Comparison of ENCODE assay signal across 1 cellular context in genomic region chr9:84140535-84141101, GRCh38.
TF ChIP-seq lines count a peak whose summit lies in the region.

No MANE protein-coding gene starts in this region.

TF ChIP-seq in H1, 55 proteins besides CTCF, POLR2A, EP300 and RAD21 (continued from another document):
- TF ChIP-seq ATF3 (IDR thresholded peaks at IDR 0.05; ENCODE audit: insufficient read depth, low read depth, low read length) (no peak), CEBPB (IDR thresholded peaks at IDR 0.05; ENCODE audit: low read depth, low read length) (no peak), JUN (IDR thresholded peaks at IDR 0.05; ENCODE audit: low read depth, low read length) (no peak), RNF2 (IDR thresholded peaks at IDR 0.05; ENCODE audit: borderline replicate concordance, low read depth, low read length, missing control alignments, poor library complexity, severe bottlenecking) (peak; percentile 73), POLR2AphosphoS5 (IDR thresholded peaks at IDR 0.05; ENCODE audit: low read depth, low read length) (peak; percentile 30; the same call in 1 of the 2 replicates), EZH2 (IDR thresholded peaks at IDR 0.05; ENCODE audit: low read depth, low read length, severe bottlenecking) (peak; percentile 77), CREB1 (IDR thresholded peaks at IDR 0.05) (no peak), ZNF274 (IDR thresholded peaks at IDR 0.05; ENCODE audit: borderline replicate concordance, extremely low read depth, low read length) (no peak), POU5F1 (IDR thresholded peaks at IDR 0.05; ENCODE audit: low read depth, low read length) (no peak), GTF2F1 (IDR thresholded peaks at IDR 0.05; ENCODE audit: borderline replicate concordance, low read depth, low read length) (no peak), CTBP2 (IDR thresholded peaks at IDR 0.05; ENCODE audit: borderline replicate concordance, insufficient read depth, insufficient read length, low read length) (peak; percentile 30), RFX5 (IDR thresholded peaks at IDR 0.05; ENCODE audit: borderline replicate concordance, low read depth, low read length) (no peak), BACH1 (IDR thresholded peaks at IDR 0.05; ENCODE audit: low read length) (no peak), MAFK (IDR thresholded peaks at IDR 0.05; ENCODE audit: low read depth, low read length) (no peak), TAF1 (IDR thresholded peaks at IDR 0.05; ENCODE audit: low read depth, low read length) (0 out of 2 replicates have a peak, but pooled peaks have one; percentile 49), KDM4A (IDR thresholded peaks at IDR 0.05; ENCODE audit: low read depth, low read length, severe bottlenecking) (peak; percentile 25), HDAC6 (IDR thresholded peaks at IDR 0.05; ENCODE audit: low read depth, low read length) (no peak), ASH2L (IDR thresholded peaks at IDR 0.05; ENCODE audit: low read length) (peak; percentile 38), TBP (IDR thresholded peaks at IDR 0.05; ENCODE audit: low read depth, low read length) (peak; percentile 22; the same call in 1 of the 2 replicates), CHD7 (IDR thresholded peaks at IDR 0.05; ENCODE audit: insufficient replicate concordance, low read length) (no peak), TCF12 (IDR thresholded peaks at IDR 0.05; ENCODE audit: low read depth, low read length) (no peak), E2F6 (IDR thresholded peaks at IDR 0.05) (peak; percentile 74), GABPA (IDR thresholded peaks at IDR 0.05; ENCODE audit: borderline replicate concordance, insufficient read depth, low read length) (no peak), SP1 (IDR thresholded peaks at IDR 0.05; ENCODE audit: low read depth, low read length) (no peak), CHD1 (IDR thresholded peaks at IDR 0.05; ENCODE audit: low read depth, low read length) (no peak), CBX5 (IDR thresholded peaks at IDR 0.05; ENCODE audit: low read depth, low read length) (no peak), SP2 (IDR thresholded peaks at IDR 0.05; ENCODE audit: low read length) (no peak)
